Comparison of ENCODE assay signal across 6 cellular contexts in genomic region chr11:64869571-64870175, GRCh38. TPM values are rescaled to one million over a fixed set of nuclear protein-coding genes. Genes with fewer than 3 reads are reported as not detected.
DNase-seq lines count a peak whose midpoint lies in the region; TF ChIP-seq lines count a peak whose summit lies in the region.

No MANE protein-coding gene starts in this region.

- in situ Hi-C loops in ACHN (cut with HindIII; ENCODE audit: low pct_ligation_motif_present, low pct_unique_long_range_greater_than_20kb, low sequenced_read_pairs), result no loop called here

- H3K4me1 Mint-ChIP-seq in type B pancreatic cell (ENCODE audit: unreplicated experiment), result peaks cover 38% of the 10 kb centered on the region

- DNase-seq in activated effector memory CD4-positive, alpha-beta T cell treated with anti-CD3 and anti-CD28 coated beads, Interleukin-2, amount 50 U/mL, for 16 hours, result peak; percentile 77
- no peak for DNase-seq in activated effector memory CD4-positive, alpha-beta T cell treated with Interleukin-2 at 50 U/mL for 16 hours
- DNase-seq in foreskin fibroblast (no peak), type B pancreatic cell (ENCODE audit: extremely low spot score, unreplicated experiment) (no peak), ACHN (no peak), amniotic stem cell (lab: John Stamatoyannopoulos, UW) (no peak)

- H3K4me3 Mint-ChIP-seq in type B pancreatic cell, result no peak overlapping the region

- no peaks in the 10 kb centered on the region for H3K27me3 Mint-ChIP-seq in type B pancreatic cell

- no peak overlapping the region for H3K4me3 ChIP-seq in foreskin fibroblast (ENCODE audit: low read depth in 1 of 2, low read length in 2 of 2)

- peak overlapping the region; percentile 85 for H3K27ac Mint-ChIP-seq in type B pancreatic cell

- peaks cover 20% of the 10 kb centered on the region for H3K36me3 Mint-ChIP-seq in type B pancreatic cell

- TF ChIP-seq CTCF in foreskin fibroblast (IDR thresholded peaks at IDR 0.05; ENCODE audit: low read depth, low read length) (peak; percentile 19), type B pancreatic cell (conservative IDR thresholded peaks at IDR 0.05) (peak; percentile 70)

- H3K9me3 Mint-ChIP-seq in type B pancreatic cell, result peaks cover 6% of the 10 kb centered on the region

RNA-seq across cellular contexts. Expression of gene EHD1, which starts 8.7 kb away (rescaled TPM):
- total RNA-seq in type B pancreatic cell (ENCODE audit: low replicate concordance), result 86.6 and 121 TPM in 2 replicates

RNA-seq across cellular contexts. Expression of gene CDC42BPG, which starts 25.2 kb away (rescaled TPM):
- 20.1 and 47.7 TPM in 2 replicates for total RNA-seq in type B pancreatic cell (ENCODE audit: low replicate concordance)

RNA-seq across cellular contexts. Expression of gene ATG2A, which starts 47.3 kb away (rescaled TPM):
- 26.8 and 30.8 TPM in 2 replicates for total RNA-seq in type B pancreatic cell (ENCODE audit: low replicate concordance)

RNA-seq across cellular contexts. Expression of gene PPP2R5B, which starts 54.8 kb away (rescaled TPM):
- 14.8 and 19.4 TPM in 2 replicates for total RNA-seq in type B pancreatic cell (ENCODE audit: low replicate concordance)

RNA-seq across cellular contexts. Expression of gene MEN1, which starts 59.3 kb away (rescaled TPM):
- total RNA-seq in type B pancreatic cell (ENCODE audit: low replicate concordance), result 35.5 and 50.6 TPM in 2 replicates
